In the genomic region with DNA sequence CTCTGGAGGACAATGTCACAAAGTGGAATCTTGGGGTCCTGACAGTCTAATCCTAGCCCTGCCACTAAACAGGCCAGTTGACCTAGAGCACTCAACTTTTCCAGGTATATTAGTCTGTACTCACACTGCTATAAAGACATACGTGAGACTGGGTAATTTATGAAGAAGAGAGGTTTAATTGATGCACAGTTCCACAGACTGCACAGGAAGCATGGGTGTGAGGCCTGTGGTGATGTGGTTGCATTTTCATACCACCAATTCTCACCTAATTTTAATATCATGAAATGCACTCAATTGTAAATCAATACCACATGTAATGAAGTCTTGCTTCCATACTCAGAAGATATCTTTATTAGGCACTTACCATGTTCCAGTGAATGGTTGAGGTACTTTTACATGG, we compare ENCODE assay signal across 29 cellular contexts.
"Had no signal": no experiment of that assay in that cellular context is flagged by ENCODE, and none has a peak within 500 bp of the region (broad histone marks: within the 10 kb centered on the region; RNA-seq: fewer than 3 reads in every experiment).

No MANE protein-coding gene starts in this region.

- H3K4me3 ChIP-seq: stomach, suprapubic skin, testis, thoracic aorta, thyroid gland, tibial artery, tibial nerve, transverse colon, upper lobe of left lung, upper lobe of right lung, uterus, vagina had no signal

- H3K36me3 Mint-ChIP-seq: stimulated activated effector memory CD8-positive, alpha-beta T cell treated with anti-CD3 and anti-CD28 coated beads, Interleukin-12 subunit alpha, Interleukin-12 subunit beta, amount 100 ng/mL, for 72 hours; stimulated activated memory B cell treated with anti-CD40 and anti-IgM and Interleukin-4, amounts not matched to agents 10 μg/mL and 1 μg/mL and 100 μg/mL, for 72 hours; stimulated activated naive B cell treated with anti-CD40 and anti-IgM and Interleukin-4, amounts not matched to agents 10 μg/mL and 1 μg/mL and 100 μg/mL, for 72 hours had no signal

- H3K27me3 Mint-ChIP-seq: stimulated activated memory B cell treated with anti-CD40 and anti-IgM and Interleukin-4, amounts not matched to agents 10 μg/mL and 1 μg/mL and 100 μg/mL, for 72 hours; stimulated activated naive CD8-positive, alpha-beta T cell treated with anti-CD3 and anti-CD28 coated beads, Interleukin-15, amount 100 ng/mL, for 72 hours; stimulated activated naive CD8-positive, alpha-beta T cell treated with anti-CD3 and anti-CD28 coated beads, Interleukin-15, Interleukin-2, amounts not matched to agents 100 ng/mL and 50 ng/mL, for 24 hours; type B pancreatic cell had no signal

- H3K9me3 Mint-ChIP-seq: stimulated activated effector memory CD8-positive, alpha-beta T cell treated with anti-CD3 and anti-CD28 coated beads, Interleukin-12 subunit alpha, Interleukin-12 subunit beta, amount 100 ng/mL, for 72 hours; stimulated activated memory B cell treated with anti-CD40 and anti-IgM and Interleukin-4, amounts not matched to agents 10 μg/mL and 1 μg/mL and 100 μg/mL, for 72 hours; stimulated activated naive B cell treated with anti-CD40 and anti-IgM and Interleukin-4, amounts not matched to agents 10 μg/mL and 1 μg/mL and 100 μg/mL, for 72 hours; stimulated activated naive CD8-positive, alpha-beta T cell treated with anti-CD3 and anti-CD28 coated beads, Interleukin-15, amount 100 ng/mL, for 72 hours; stimulated activated naive CD8-positive, alpha-beta T cell treated with anti-CD3 and anti-CD28 coated beads, Interleukin-15, Interleukin-2, amounts not matched to agents 100 ng/mL and 50 ng/mL, for 24 hours; type B pancreatic cell had no signal

- H3K4me1 Mint-ChIP-seq: stimulated activated effector memory CD8-positive, alpha-beta T cell treated with anti-CD3 and anti-CD28 coated beads, Interleukin-12 subunit alpha, Interleukin-12 subunit beta, amount 100 ng/mL, for 72 hours; stimulated activated memory B cell treated with anti-CD40 and anti-IgM and Interleukin-4, amounts not matched to agents 10 μg/mL and 1 μg/mL and 100 μg/mL, for 72 hours; stimulated activated naive B cell treated with anti-CD40 and anti-IgM and Interleukin-4, amounts not matched to agents 10 μg/mL and 1 μg/mL and 100 μg/mL, for 72 hours; stimulated activated naive CD8-positive, alpha-beta T cell treated with anti-CD3 and anti-CD28 coated beads, Interleukin-15, amount 100 ng/mL, for 72 hours had no signal

- H3K27ac Mint-ChIP-seq: stimulated activated effector memory CD8-positive, alpha-beta T cell treated with anti-CD3 and anti-CD28 coated beads, Interleukin-12 subunit alpha, Interleukin-12 subunit beta, amount 100 ng/mL, for 72 hours; stimulated activated memory B cell treated with anti-CD40 and anti-IgM and Interleukin-4, amounts not matched to agents 10 μg/mL and 1 μg/mL and 100 μg/mL, for 72 hours; stimulated activated naive B cell treated with anti-CD40 and anti-IgM and Interleukin-4, amounts not matched to agents 10 μg/mL and 1 μg/mL and 100 μg/mL, for 72 hours; stimulated activated naive CD8-positive, alpha-beta T cell treated with anti-CD3 and anti-CD28 coated beads, Interleukin-15, amount 100 ng/mL, for 72 hours; stimulated activated naive CD8-positive, alpha-beta T cell treated with anti-CD3 and anti-CD28 coated beads, Interleukin-15, Interleukin-2, amounts not matched to agents 100 ng/mL and 50 ng/mL, for 24 hours; type B pancreatic cell had no signal

- H3K27me3 ChIP-seq: suprapubic skin, testis, thyroid gland, tibial artery, transverse colon, upper lobe of left lung, upper lobe of right lung, uterus, vagina had no signal

- DNase-seq: stimulated activated CD4-positive, alpha-beta T cell treated with anti-CD3 and anti-CD28 coated beads, Interleukin-2, amount 100 ng/mL, for 48 hours; stimulated activated CD4-positive, alpha-beta T cell treated with anti-CD3 and anti-CD28 coated beads, Interleukin-4, amount 100 ng/mL, for 1 hour; stimulated activated CD4-positive, alpha-beta T cell treated with anti-CD3 and anti-CD28 coated beads, Interleukin-4, amount 100 ng/mL, for 24 hours; stimulated activated CD4-positive, alpha-beta T cell treated with anti-CD3 and anti-CD28 coated beads, Interleukin-4, amount 100 ng/mL, for 4 hours; stimulated activated CD8-positive, alpha-beta memory T cell treated with anti-CD3 and anti-CD28 coated beads, Interleukin-4, amount 100 ng/mL, for 48 hours; stimulated activated naive B cell treated with anti-CD40 and anti-IgM and Interleukin-4, amounts not matched to agents 10 μg/mL and 1 μg/mL and 100 μg/mL, for 72 hours; stimulated activated naive CD4-positive, alpha-beta T cell; stimulated activated naive CD4-positive, alpha-beta T cell treated with Interleukin-2 at 50 U/mL for 16 hours; stimulated activated naive CD8-positive, alpha-beta T cell treated with anti-CD3 and anti-CD28 coated beads, Interleukin-15, amount 100 ng/mL, for 72 hours; stimulated activated naive CD8-positive, alpha-beta T cell treated with anti-CD3 and anti-CD28 coated beads, Interleukin-15, Interleukin-2, amounts not matched to agents 100 U/mL and 50 U/mL, for 24 hours; stomach; substantia nigra; testis; thyroid gland; tibial artery; transverse colon; trophoblast cell; upper lobe of left lung; upper lobe of right lung; uterus had no signal

- H3K9me3 ChIP-seq: stomach, suprapubic skin, testis, thoracic aorta, thyroid gland, tibial artery, tibial nerve, transverse colon, upper lobe of left lung, upper lobe of right lung, uterus, vagina had no signal

- H3K27ac ChIP-seq: stomach, suprapubic skin, testis, thoracic aorta, thyroid gland, tibial artery, tibial nerve, transverse colon, upper lobe of left lung, upper lobe of right lung, uterus, vagina had no signal

- H3K36me3 ChIP-seq: stomach, suprapubic skin, thoracic aorta, thyroid gland, tibial artery, tibial nerve, transverse colon, upper lobe of left lung, upper lobe of right lung, uterus, vagina had no signal

- H3K4me1 ChIP-seq: stomach, suprapubic skin, testis, thyroid gland, tibial artery, tibial nerve, transverse colon, upper lobe of left lung, upper lobe of right lung, uterus, vagina had no signal

- FAIRE-seq: urothelium cell line had no signal

- H3K4me3 Mint-ChIP-seq: stimulated activated effector memory CD8-positive, alpha-beta T cell treated with anti-CD3 and anti-CD28 coated beads, Interleukin-12 subunit alpha, Interleukin-12 subunit beta, amount 100 ng/mL, for 72 hours; stimulated activated memory B cell treated with anti-CD40 and anti-IgM and Interleukin-4, amounts not matched to agents 10 μg/mL and 1 μg/mL and 100 μg/mL, for 72 hours; stimulated activated naive B cell treated with anti-CD40 and anti-IgM and Interleukin-4, amounts not matched to agents 10 μg/mL and 1 μg/mL and 100 μg/mL, for 72 hours; stimulated activated naive CD8-positive, alpha-beta T cell treated with anti-CD3 and anti-CD28 coated beads, Interleukin-15, amount 100 ng/mL, for 72 hours; stimulated activated naive CD8-positive, alpha-beta T cell treated with anti-CD3 and anti-CD28 coated beads, Interleukin-15, Interleukin-2, amounts not matched to agents 100 ng/mL and 50 ng/mL, for 24 hours; type B pancreatic cell had no signal

- ATAC-seq: stimulated activated effector memory CD8-positive, alpha-beta T cell treated with anti-CD3 and anti-CD28 coated beads, Interleukin-12 subunit alpha, Interleukin-12 subunit beta, amount 100 ng/mL, for 72 hours; stimulated activated memory B cell treated with anti-CD40 and anti-IgM and Interleukin-4, amounts not matched to agents 10 μg/mL and 1 μg/mL and 100 μg/mL, for 72 hours; stimulated activated naive B cell treated with anti-CD40 and anti-IgM and Interleukin-4, amounts not matched to agents 10 μg/mL and 1 μg/mL and 100 μg/mL, for 72 hours; stimulated activated naive CD8-positive, alpha-beta T cell treated with anti-CD3 and anti-CD28 coated beads, Interleukin-15, amount 100 ng/mL, for 72 hours; stimulated activated naive CD8-positive, alpha-beta T cell treated with anti-CD3 and anti-CD28 coated beads, Interleukin-15, Interleukin-2, amounts not matched to agents 100 U/mL and 50 U/mL, for 24 hours; upper lobe of right lung had no signal
